8 cellular contexts compared by ENCODE assay signal in genomic region chr19:42229855-42230331, GRCh38. TPM values are rescaled to one million over a fixed set of nuclear protein-coding genes. Genes with fewer than 3 reads are reported as not detected.
DNase-seq lines count a peak whose midpoint lies in the region; ATAC-seq and TF ChIP-seq lines count a peak whose summit lies in the region.
"Had no signal": no experiment of that assay in that cellular context is flagged by ENCODE, and none has a peak within 500 bp of the region (broad histone marks: within the 10 kb centered on the region; RNA-seq: fewer than 3 reads in every experiment).

No MANE protein-coding gene starts in this region.

- H3K36me3 ChIP-seq in Peyer's patch: peaks cover 0 to 95% (median 0%) of the 10 kb centered on the region in 3 donors

- H3K27me3 ChIP-seq in CD4-positive, alpha-beta T cell (ENCODE audit: control insufficient read depth, insufficient read depth, low read length): no peaks in the 10 kb centered on the region
- H3K27me3 ChIP-seq in Peyer's patch: no peaks in the 10 kb centered on the region
- H3K27me3 ChIP-seq: right lobe of liver had no signal

- H3K4me3 ChIP-seq in Peyer's patch: no peak overlapping the region
- H3K4me3 ChIP-seq: right lobe of liver, thoracic aorta had no signal

- CTCF ChIA-PET in CD4-positive, alpha-beta T cell (lab: Charles Lee): interaction anchor here (2.0 kb wide), 1 partner anchor 13 kb away, joined by 7 read pairs; the partner anchor contains the start of gene GSK3A
- CTCF ChIA-PET in RWPE1 (lab: Yijun Ruan, JAX): interaction anchor here (0.6 kb wide), 1 partner anchor 148 kb away, joined by 4 read pairs; no protein-coding TSS in a partner anchor

- H3K9me3 Mint-ChIP-seq in CD4-positive, alpha-beta T cell: no peaks in the 10 kb centered on the region

- TF ChIP-seq CTCF in CD4-positive, alpha-beta T cell (IDR thresholded peaks at IDR 0.05): no peak
- TF ChIP-seq CTCF in RWPE1 (conservative IDR thresholded peaks at IDR 0.05; ENCODE audit: low read depth) (no peak), Peyer's patch (IDR thresholded peaks at IDR 0.05) (no peak)

- peaks cover 92% of the 10 kb centered on the region for H3K36me3 Mint-ChIP-seq in CD4-positive, alpha-beta T cell (ENCODE audit: low read depth)

- no peaks in the 10 kb centered on the region for H3K27me3 Mint-ChIP-seq in CD4-positive, alpha-beta T cell

- intact Hi-C loops in CD4-positive, alpha-beta T cell (cut with DNase I, micrococcal nuclease): no loop called here

- no peak for TF ChIP-seq POLR2A in Peyer's patch (IDR thresholded peaks at IDR 0.05)

- no peak for DNase-seq in CD4-positive, alpha-beta T cell
- DNase-seq in RWPE1 (ENCODE audit: low spot score) (no peak), fibroblast of peridontal ligament (ENCODE audit: extremely low read depth) (peak; percentile 42), anterior cingulate cortex (lab: John Stamatoyannopoulos, UW) (no peak), Peyer's patch (no peak), hepatic stellate cell (ENCODE audit: low spot score) (no peak)
- DNase-seq: right lobe of liver had no signal

- H3K27ac ChIP-seq in CD4-positive, alpha-beta T cell (ENCODE audit: low read depth, low read length): no peak overlapping the region
- peak overlapping the region; percentile 64 for H3K27ac ChIP-seq in RWPE1
- H3K27ac ChIP-seq in Peyer's patch: no peak overlapping the region
- H3K27ac ChIP-seq: right lobe of liver, thoracic aorta had no signal

- POLR2A ChIA-PET in CD4-positive, alpha-beta T cell (lab: Charles Lee): interaction anchor here (0.8 to 1.1 kb wide), 3 partner anchors 9 to 13 kb away, joined by 3 to 4 read pairs (median 4); partner anchors contain the start of genes GSK3A and ZNF526
- POLR2A ChIA-PET in RWPE1 (lab: Yijun Ruan, JAX; ENCODE audit: low non-redundant PET): interaction anchor here (0.7 kb wide), 1 partner anchor 13 kb away, joined by 3 read pairs; no protein-coding TSS in a partner anchor

- peaks cover 0 to 17% (median 0%) of the 10 kb centered on the region in 4 donors for H3K4me1 ChIP-seq in Peyer's patch
- H3K4me1 ChIP-seq: right lobe of liver had no signal

- H3K27ac Mint-ChIP-seq in CD4-positive, alpha-beta T cell: peak overlapping the region; percentile 36

- no peaks in the 10 kb centered on the region for H3K9me3 ChIP-seq in CD4-positive, alpha-beta T cell (ENCODE audit: control insufficient read depth, low read length)
- H3K9me3 ChIP-seq in Peyer's patch: no peaks in the 10 kb centered on the region
- H3K9me3 ChIP-seq: right lobe of liver, thoracic aorta had no signal

- no peak for ATAC-seq in CD4-positive, alpha-beta T cell (ENCODE audit: poor library complexity)

- peaks cover 17% of the 10 kb centered on the region for H3K4me1 Mint-ChIP-seq in CD4-positive, alpha-beta T cell (ENCODE audit: low read depth)

- no peak overlapping the region for H3K4me3 Mint-ChIP-seq in CD4-positive, alpha-beta T cell

RNA-seq across cellular contexts. Expression of gene ZNF526, which starts 9.8 kb away (rescaled TPM):
- 1 to 10 TPM; 5.0 to 6.2 TPM for total RNA-seq in CD4-positive, alpha-beta T cell
- total RNA-seq in Peyer's patch: 10 to 100 TPM in 3 of 4 donors, 1 to 10 TPM in 1; 9.1 to 14.0 (median 12.3) TPM

RNA-seq across cellular contexts. Expression of gene DEDD2, which starts 12.4 kb away (rescaled TPM):
- 100 to 1,000 TPM in 1 of 2 experiments, 10 to 100 TPM in 1; 96.5 to 103 TPM for total RNA-seq in CD4-positive, alpha-beta T cell
- total RNA-seq in Peyer's patch: 10 to 100 TPM; 20.6 to 60.2 (median 51.6) TPM

RNA-seq across cellular contexts. Expression of gene GSK3A, which starts 12.5 kb away (rescaled TPM):
- total RNA-seq in CD4-positive, alpha-beta T cell: 10 to 100 TPM; 13.6 to 13.9 TPM
- total RNA-seq in Peyer's patch: 10 to 100 TPM; 31.4 to 44.1 (median 41.0) TPM

RNA-seq across cellular contexts. Expression of gene ERF, which starts 25.0 kb away (rescaled TPM):
- total RNA-seq in CD4-positive, alpha-beta T cell: 100 to 1,000 TPM; 105 to 113 TPM
- total RNA-seq in Peyer's patch: 10 to 100 TPM; 13.2 to 85.4 (median 49.3) TPM

RNA-seq across cellular contexts. Expression of gene CIC, which starts 39.2 kb away (rescaled TPM):
- total RNA-seq in CD4-positive, alpha-beta T cell: 100 to 1,000 TPM; 114 to 119 TPM
- 10 to 100 TPM; 40.5 to 72.8 (median 67.2) TPM for total RNA-seq in Peyer's patch
